6 cellular contexts compared by ENCODE assay signal in the genomic region with DNA sequence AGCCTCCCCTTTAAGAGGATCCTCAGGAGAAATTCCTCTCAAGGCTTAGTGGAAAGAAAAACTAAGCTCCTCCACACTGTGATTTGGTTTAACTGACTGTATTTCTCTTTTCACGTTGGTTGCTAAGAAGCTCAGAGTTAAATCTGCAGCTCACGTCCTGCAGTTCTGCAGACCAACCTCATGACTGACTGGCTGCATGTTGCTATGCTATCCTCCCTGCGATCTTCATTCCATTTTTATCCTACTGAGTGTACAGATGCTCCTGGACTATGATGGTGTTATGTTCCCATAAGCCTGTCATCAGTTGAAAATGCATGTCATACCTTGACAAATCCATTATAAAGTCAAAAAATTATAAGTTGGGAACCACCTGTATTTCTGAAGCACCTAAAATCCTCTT. TPM values are rescaled to one million over a fixed set of nuclear protein-coding genes. Genes with fewer than 3 reads are reported as not detected.
"Had no signal": no experiment of that assay in that cellular context is flagged by ENCODE, and none has a peak within 500 bp of the region (broad histone marks: within the 10 kb centered on the region; RNA-seq: fewer than 3 reads in every experiment).

No MANE protein-coding gene starts in this region.

- H3K4me3 ChIP-seq: K562 had no signal

- ATAC-seq: HepG2, K562 had no signal

- H3K27ac ChIP-seq: HL-60 had no signal

- DNase-seq: IMR-90, KBM-7 had no signal

RNA-seq across cellular contexts. Expression of a gene that starts 34.6 kb away (rescaled TPM):
- polyA plus RNA-seq: HepG2, IgD-negative memory B cell, IMR-90, K562 had no signal
